ENCODE assay signal across 9 cellular contexts in the genomic region with DNA sequence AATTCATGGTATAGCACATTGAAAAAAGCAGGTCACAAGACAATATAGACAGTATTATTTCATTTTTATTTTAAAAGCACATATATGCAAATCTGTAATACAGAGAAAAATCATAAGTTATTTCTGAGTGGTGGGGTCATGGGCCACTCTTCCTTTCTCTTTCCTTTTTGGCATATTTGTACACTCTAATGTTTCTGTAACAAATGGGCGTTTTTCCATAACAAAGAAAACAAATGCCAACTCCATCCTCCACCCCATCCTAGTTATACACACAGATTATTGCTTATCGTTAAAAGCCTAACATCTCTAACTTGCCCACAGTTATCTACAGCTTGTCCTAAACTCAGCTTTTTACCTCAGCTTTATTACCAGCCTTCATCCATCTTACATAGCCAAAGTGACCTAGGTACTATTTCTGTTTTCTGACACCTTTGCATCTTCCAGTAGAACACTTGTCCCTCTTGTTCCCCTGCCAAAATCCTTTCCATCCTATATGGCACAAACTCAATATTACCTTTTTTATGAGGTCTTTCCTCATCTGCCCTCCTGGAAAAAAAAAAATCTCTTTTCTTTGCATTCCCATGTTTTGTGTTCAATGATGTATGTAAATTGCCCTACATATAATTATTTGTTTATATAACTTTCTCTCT.
"Had no signal": no experiment of that assay in that cellular context is flagged by ENCODE, and none has a peak within 500 bp of the region (broad histone marks: within the 10 kb centered on the region; RNA-seq: fewer than 3 reads in every experiment).

No MANE protein-coding gene starts in this region.

- ATAC-seq: SK-N-SH treated with all-trans-retinoic acid at 6 μM for 48 hours had no signal

- FAIRE-seq: RCC 7860 had no signal

- DNase-seq: NCI-H1092 treated with DMSO at 0.1 percent for 48 hours, NCI-H187, NCI-H2029, NCI-H2081 treated with DMSO at 0.1 percent for 48 hours, NCI-H2171, NCI-H226, NCI-H510A treated with DMSO at 0.1 percent for 48 hours had no signal
